Comparison of ENCODE assay signal across 1 cellular context in the genomic region with DNA sequence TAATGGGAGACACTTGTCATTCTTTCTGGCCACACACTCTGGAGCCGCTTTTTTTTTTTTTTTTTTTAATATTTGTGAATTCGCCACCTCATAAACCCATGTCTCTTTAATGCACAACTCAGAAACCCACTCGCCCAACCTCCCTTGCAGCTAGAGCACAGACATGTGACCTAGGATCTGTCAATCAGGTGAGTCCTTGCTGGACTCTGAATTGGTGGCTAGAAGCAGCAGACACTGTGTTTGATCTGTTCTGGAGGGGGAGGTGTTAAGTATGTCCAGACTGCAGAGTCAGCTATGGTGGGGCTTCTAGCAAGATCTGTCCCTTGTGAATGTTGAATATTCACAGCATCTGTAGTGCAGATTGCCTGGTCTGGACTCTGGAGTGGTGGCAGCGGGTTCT.
TF ChIP-seq lines count a peak whose summit lies in the region.

No MANE protein-coding gene starts in this region.

TF ChIP-seq in WTC11, 78 proteins besides CTCF, POLR2A, EP300 and RAD21:
- TF ChIP-seq ZNF512 (CRISPR knock-in tag; IDR thresholded peaks at IDR 0.05; ENCODE audit: borderline replicate concordance) (no peak), PRDM15 (CRISPR knock-in tag; IDR thresholded peaks at IDR 0.05) (no peak), SP1 (CRISPR knock-in tag; conservative IDR thresholded peaks at IDR 0.05) (no peak)
- TF ChIP-seq, protein P1, sequence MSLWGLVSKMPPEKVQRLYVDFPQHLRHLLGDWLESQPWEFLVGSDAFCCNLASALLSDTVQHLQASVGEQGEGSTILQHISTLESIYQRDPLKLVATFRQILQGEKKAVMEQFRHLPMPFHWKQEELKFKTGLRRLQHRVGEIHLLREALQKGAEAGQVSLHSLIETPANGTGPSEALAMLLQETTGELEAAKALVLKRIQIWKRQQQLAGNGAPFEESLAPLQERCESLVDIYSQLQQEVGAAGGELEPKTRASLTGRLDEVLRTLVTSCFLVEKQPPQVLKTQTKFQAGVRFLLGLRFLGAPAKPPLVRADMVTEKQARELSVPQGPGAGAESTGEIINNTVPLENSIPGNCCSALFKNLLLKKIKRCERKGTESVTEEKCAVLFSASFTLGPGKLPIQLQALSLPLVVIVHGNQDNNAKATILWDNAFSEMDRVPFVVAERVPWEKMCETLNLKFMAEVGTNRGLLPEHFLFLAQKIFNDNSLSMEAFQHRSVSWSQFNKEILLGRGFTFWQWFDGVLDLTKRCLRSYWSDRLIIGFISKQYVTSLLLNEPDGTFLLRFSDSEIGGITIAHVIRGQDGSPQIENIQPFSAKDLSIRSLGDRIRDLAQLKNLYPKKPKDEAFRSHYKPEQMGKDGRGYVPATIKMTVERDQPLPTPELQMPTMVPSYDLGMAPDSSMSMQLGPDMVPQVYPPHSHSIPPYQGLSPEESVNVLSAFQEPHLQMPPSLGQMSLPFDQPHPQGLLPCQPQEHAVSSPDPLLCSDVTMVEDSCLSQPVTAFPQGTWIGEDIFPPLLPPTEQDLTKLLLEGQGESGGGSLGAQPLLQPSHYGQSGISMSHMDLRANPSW (CRISPR knock-in tag; conservative IDR thresholded peaks at IDR 0.05; ENCODE audit: low read depth), result no peak
